In genomic region chr4:186643501-186644315, GRCh38 we compare ENCODE assay signal across 1 cellular context.
A peak's percentile ranks its signal among the peaks of the same experiment; 100 is the strongest.
TF ChIP-seq lines count a peak whose summit lies in the region.

No MANE protein-coding gene starts in this region.

TF ChIP-seq in HepG2, 621 proteins besides CTCF, POLR2A, EP300 and RAD21 (continued from another document and continues in another):
- no peak for TF ChIP-seq THRA (CRISPR knock-in tag; IDR thresholded peaks at IDR 0.05; ENCODE audit: borderline replicate concordance)
- 0 out of 2 replicates have a peak, but pooled peaks have one; percentile 22 for TF ChIP-seq ERF (CRISPR knock-in tag; IDR thresholded peaks at IDR 0.05)
- no peak for TF ChIP-seq TBL1XR1 (IDR thresholded peaks at IDR 0.05; ENCODE audit: borderline replicate concordance, low read length, partially characterized antibody)
- no peak for TF ChIP-seq HINFP (CRISPR knock-in tag; IDR thresholded peaks at IDR 0.05; ENCODE audit: low read depth)
- TF ChIP-seq SMYD3 (CRISPR knock-in tag; IDR thresholded peaks at IDR 0.05), result no peak
- no peak for TF ChIP-seq ZBTB20 (CRISPR knock-in tag; IDR thresholded peaks at IDR 0.05; ENCODE audit: borderline replicate concordance, low read depth)
- peak; percentile 62; the same call in 1 of the 2 replicates for TF ChIP-seq ZNF331 (CRISPR knock-in tag; IDR thresholded peaks at IDR 0.05)
- no peak; the same call in 1 of the 2 replicates for TF ChIP-seq CCDC6 (CRISPR knock-in tag; IDR thresholded peaks at IDR 0.05)
- TF ChIP-seq HOXA9 (CRISPR knock-in tag; IDR thresholded peaks at IDR 0.05; ENCODE audit: borderline replicate concordance), result no peak
- TF ChIP-seq SOX6 (IDR thresholded peaks at IDR 0.05), result no peak
- TF ChIP-seq SOX6 (CRISPR knock-in tag; IDR thresholded peaks at IDR 0.05), result peak; percentile 74
- TF ChIP-seq CBX2 (IDR thresholded peaks at IDR 0.05; ENCODE audit: low read depth, low read length), result no peak
- no peak for TF ChIP-seq CBX2 (CRISPR knock-in tag; IDR thresholded peaks at IDR 0.05; ENCODE audit: low read depth)
- no peak for TF ChIP-seq KAT7 (CRISPR knock-in tag; IDR thresholded peaks at IDR 0.05; ENCODE audit: borderline replicate concordance)
- TF ChIP-seq POLR2AphosphoS2 (IDR thresholded peaks at IDR 0.05; ENCODE audit: low read depth, low read length), result no peak
- peak; percentile 90 for TF ChIP-seq ATF3 (CRISPR knock-in tag; IDR thresholded peaks at IDR 0.05)
- no peak for TF ChIP-seq SMARCE1 (IDR thresholded peaks at IDR 0.05; ENCODE audit: borderline replicate concordance)
- no peak for TF ChIP-seq SKI (IDR thresholded peaks at IDR 0.05; ENCODE audit: partially characterized antibody)
- no peak for TF ChIP-seq RBM39 (IDR thresholded peaks at IDR 0.05; ENCODE audit: low read depth, low read length, poor library complexity, severe bottlenecking)
- no peak for TF ChIP-seq ZNF83 (CRISPR knock-in tag; IDR thresholded peaks at IDR 0.05; ENCODE audit: borderline replicate concordance)
- peak; percentile 88 for TF ChIP-seq NCOA2 (CRISPR knock-in tag; IDR thresholded peaks at IDR 0.05)
- no peak for TF ChIP-seq ZNF33B (CRISPR knock-in tag; IDR thresholded peaks at IDR 0.05)
- peak; percentile 90 for TF ChIP-seq HNF4A (CRISPR knock-in tag; IDR thresholded peaks at IDR 0.05)
- no peak for TF ChIP-seq CHD4 (IDR thresholded peaks at IDR 0.05; ENCODE audit: borderline replicate concordance, low read length)
- TF ChIP-seq HMG20B (CRISPR knock-in tag; conservative IDR thresholded peaks at IDR 0.05), result no peak
- no peak for TF ChIP-seq ZNF784 (CRISPR knock-in tag; IDR thresholded peaks at IDR 0.05; ENCODE audit: borderline replicate concordance)
- peak; percentile 82 for TF ChIP-seq MIXL1 (CRISPR knock-in tag; IDR thresholded peaks at IDR 0.05)
- 0 out of 2 replicates have a peak, but pooled peaks have one; percentile 4 for TF ChIP-seq ZFX (CRISPR knock-in tag; IDR thresholded peaks at IDR 0.05; ENCODE audit: low read depth)
- peak; percentile 93 for TF ChIP-seq NFE2L2 (IDR thresholded peaks at IDR 0.05; ENCODE audit: low read length)
- peak; percentile 47 for TF ChIP-seq HNRNPLL (IDR thresholded peaks at IDR 0.05; ENCODE audit: low read depth, low read length, poor library complexity, severe bottlenecking)
- TF ChIP-seq ZNF414 (CRISPR knock-in tag; IDR thresholded peaks at IDR 0.05), result no peak
- no peak for TF ChIP-seq MLX (CRISPR knock-in tag; IDR thresholded peaks at IDR 0.05)
- TF ChIP-seq ZNF891 (CRISPR knock-in tag; IDR thresholded peaks at IDR 0.05), result no peak
- peak; percentile 92 for TF ChIP-seq ARID5B (CRISPR knock-in tag; IDR thresholded peaks at IDR 0.05)
- TF ChIP-seq ZNF326 (CRISPR knock-in tag; IDR thresholded peaks at IDR 0.05; ENCODE audit: borderline replicate concordance), result no peak
- TF ChIP-seq PHF5A (CRISPR knock-in tag; IDR thresholded peaks at IDR 0.05; ENCODE audit: low read depth, unreplicated experiment), result no peak
- TF ChIP-seq ZNF546 (CRISPR knock-in tag; conservative IDR thresholded peaks at IDR 0.05), result no peak
- TF ChIP-seq CREM (IDR thresholded peaks at IDR 0.05), result peak; percentile 80
- no peak for TF ChIP-seq CREM (CRISPR knock-in tag; IDR thresholded peaks at IDR 0.05)
- no peak for TF ChIP-seq YEATS4 (CRISPR knock-in tag; IDR thresholded peaks at IDR 0.05; ENCODE audit: borderline replicate concordance)
- TF ChIP-seq ATF6 (CRISPR knock-in tag; conservative IDR thresholded peaks at IDR 0.05), result no peak
- no peak for TF ChIP-seq SRSF9 (IDR thresholded peaks at IDR 0.05; ENCODE audit: borderline replicate concordance, insufficient read depth, low read depth, low read length, poor library complexity, severe bottlenecking)
- no peak for TF ChIP-seq ZNF563 (CRISPR knock-in tag; IDR thresholded peaks at IDR 0.05)
- peak; percentile 62; the same call in 1 of the 2 replicates for TF ChIP-seq PRDM15 (CRISPR knock-in tag; IDR thresholded peaks at IDR 0.05)
- TF ChIP-seq GLMP (CRISPR knock-in tag; IDR thresholded peaks at IDR 0.05; ENCODE audit: borderline replicate concordance), result no peak
- no peak for TF ChIP-seq MAFG (CRISPR knock-in tag; IDR thresholded peaks at IDR 0.05)
- TF ChIP-seq THAP11 (CRISPR knock-in tag; IDR thresholded peaks at IDR 0.05), result no peak; the same call in 1 of the 2 replicates
- TF ChIP-seq HOMEZ (CRISPR knock-in tag; IDR thresholded peaks at IDR 0.05; ENCODE audit: low read depth), result peak; percentile 26; the same call in 1 of the 2 replicates
- no peak for TF ChIP-seq STAG1 (CRISPR knock-in tag; IDR thresholded peaks at IDR 0.05)
- TF ChIP-seq ZBTB1 (CRISPR knock-in tag; IDR thresholded peaks at IDR 0.05; ENCODE audit: borderline replicate concordance), result no peak
